ENCODE assay signal across 1 cellular context in the genomic region with DNA sequence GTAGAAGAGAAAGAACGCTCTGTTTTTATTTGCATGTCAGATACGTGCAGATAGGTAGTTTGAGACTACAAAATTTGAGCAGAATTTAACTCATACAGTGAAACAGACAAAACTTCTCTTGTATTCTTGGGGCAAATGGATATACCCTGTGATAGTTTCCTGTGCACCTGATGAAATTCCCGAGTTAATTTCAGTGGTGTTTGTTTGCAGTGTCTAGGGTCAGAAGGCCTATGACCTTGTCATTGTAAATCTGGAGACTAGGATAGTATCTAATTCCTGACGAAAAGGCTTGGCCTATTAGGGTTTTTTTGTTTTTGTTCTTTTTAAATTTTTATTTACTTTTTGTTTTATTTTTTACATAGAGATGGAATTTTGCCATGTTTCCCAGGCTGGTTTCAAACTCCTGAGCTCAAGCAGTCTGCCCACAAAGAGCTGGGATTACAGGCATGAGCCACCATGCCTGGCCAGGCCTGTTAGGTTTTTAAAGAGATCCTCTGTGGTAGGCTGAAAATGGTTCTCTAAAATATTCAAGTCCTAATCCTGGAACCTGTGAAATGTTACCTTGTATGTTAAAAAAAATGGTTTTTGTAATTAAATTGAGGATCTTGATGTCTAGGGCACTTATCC.
TF ChIP-seq lines count a peak whose summit lies in the region.

No MANE protein-coding gene starts in this region.

TF ChIP-seq in HepG2, 621 proteins besides CTCF, POLR2A, EP300 and RAD21 (continued from another document and continues in another):
- TF ChIP-seq RCOR2 (CRISPR knock-in tag; IDR thresholded peaks at IDR 0.05) = peak; percentile 49
- no peak for TF ChIP-seq TRIM24 (CRISPR knock-in tag; IDR thresholded peaks at IDR 0.05)
- no peak for TF ChIP-seq ZFP82 (CRISPR knock-in tag; IDR thresholded peaks at IDR 0.05; ENCODE audit: borderline replicate concordance)
- no peak for TF ChIP-seq ZNF775 (CRISPR knock-in tag; IDR thresholded peaks at IDR 0.05; ENCODE audit: borderline replicate concordance)
- TF ChIP-seq ZNF883 (CRISPR knock-in tag; IDR thresholded peaks at IDR 0.05; ENCODE audit: not compliant biosample characterization) = no peak
- TF ChIP-seq ZBTB42 (CRISPR knock-in tag; IDR thresholded peaks at IDR 0.05) = no peak
- no peak for TF ChIP-seq ZNF607 (CRISPR knock-in tag; IDR thresholded peaks at IDR 0.05; ENCODE audit: borderline replicate concordance)
- TF ChIP-seq MIXL1 (CRISPR knock-in tag; IDR thresholded peaks at IDR 0.05) = peak; percentile 62; the same call in 1 of the 2 replicates
- no peak for TF ChIP-seq ZBTB38 (CRISPR knock-in tag; IDR thresholded peaks at IDR 0.05)
- no peak for TF ChIP-seq RBM22 (optimal IDR thresholded peaks at IDR 0.05; ENCODE audit: low read length)
- TF ChIP-seq SOX13 (IDR thresholded peaks at IDR 0.05) = no peak
- peak in 1 of 2 experiments; percentile 68; a peak in 2 of 4 replicates for TF ChIP-seq SOX13 (CRISPR knock-in tag; conservative IDR thresholded peaks at IDR 0.05 in 1 of 2, IDR thresholded peaks at IDR 0.05 in 1 of 2)
- no peak for TF ChIP-seq MAF1 (CRISPR knock-in tag; IDR thresholded peaks at IDR 0.05; ENCODE audit: borderline replicate concordance)
- TF ChIP-seq CCDC6 (CRISPR knock-in tag; IDR thresholded peaks at IDR 0.05) = no peak
- TF ChIP-seq ZNF136 (CRISPR knock-in tag; IDR thresholded peaks at IDR 0.05; ENCODE audit: low read depth) = no peak
- TF ChIP-seq PCBP2 (optimal IDR thresholded peaks at IDR 0.05; ENCODE audit: low read depth, low read length, poor library complexity, severe bottlenecking) = no peak
- no peak for TF ChIP-seq MYC (CRISPR knock-in tag; IDR thresholded peaks at IDR 0.05; ENCODE audit: borderline replicate concordance)
- no peak for TF ChIP-seq POGZ (CRISPR knock-in tag; IDR thresholded peaks at IDR 0.05)
- TF ChIP-seq GABPB1 (CRISPR knock-in tag; IDR thresholded peaks at IDR 0.05) = no peak
- no peak for TF ChIP-seq FOXA1 (IDR thresholded peaks at IDR 0.05)
- peak; percentile 55; the same call in 1 of the 2 replicates for TF ChIP-seq FOXA1 (CRISPR knock-in tag; IDR thresholded peaks at IDR 0.05)
- TF ChIP-seq, protein P1, sequence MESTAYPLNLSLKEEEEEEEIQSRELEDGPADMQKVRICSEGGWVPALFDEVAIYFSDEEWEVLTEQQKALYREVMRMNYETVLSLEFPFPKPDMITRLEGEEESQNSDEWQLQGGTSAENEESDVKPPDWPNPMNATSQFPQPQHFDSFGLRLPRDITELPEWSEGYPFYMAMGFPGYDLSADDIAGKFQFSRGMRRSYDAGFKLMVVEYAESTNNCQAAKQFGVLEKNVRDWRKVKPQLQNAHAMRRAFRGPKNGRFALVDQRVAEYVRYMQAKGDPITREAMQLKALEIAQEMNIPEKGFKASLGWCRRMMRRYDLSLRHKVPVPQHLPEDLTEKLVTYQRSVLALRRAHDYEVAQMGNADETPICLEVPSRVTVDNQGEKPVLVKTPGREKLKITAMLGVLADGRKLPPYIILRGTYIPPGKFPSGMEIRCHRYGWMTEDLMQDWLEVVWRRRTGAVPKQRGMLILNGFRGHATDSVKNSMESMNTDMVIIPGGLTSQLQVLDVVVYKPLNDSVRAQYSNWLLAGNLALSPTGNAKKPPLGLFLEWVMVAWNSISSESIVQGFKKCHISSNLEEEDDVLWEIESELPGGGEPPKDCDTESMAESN (CRISPR knock-in tag; conservative IDR thresholded peaks at IDR 0.05) = no peak
- TF ChIP-seq PLRG1 (conservative IDR thresholded peaks at IDR 0.05) = no peak
- TF ChIP-seq TGIF2 (CRISPR knock-in tag; IDR thresholded peaks at IDR 0.05) = no peak; the same call in 1 of the 2 replicates
- TF ChIP-seq, protein P2, sequence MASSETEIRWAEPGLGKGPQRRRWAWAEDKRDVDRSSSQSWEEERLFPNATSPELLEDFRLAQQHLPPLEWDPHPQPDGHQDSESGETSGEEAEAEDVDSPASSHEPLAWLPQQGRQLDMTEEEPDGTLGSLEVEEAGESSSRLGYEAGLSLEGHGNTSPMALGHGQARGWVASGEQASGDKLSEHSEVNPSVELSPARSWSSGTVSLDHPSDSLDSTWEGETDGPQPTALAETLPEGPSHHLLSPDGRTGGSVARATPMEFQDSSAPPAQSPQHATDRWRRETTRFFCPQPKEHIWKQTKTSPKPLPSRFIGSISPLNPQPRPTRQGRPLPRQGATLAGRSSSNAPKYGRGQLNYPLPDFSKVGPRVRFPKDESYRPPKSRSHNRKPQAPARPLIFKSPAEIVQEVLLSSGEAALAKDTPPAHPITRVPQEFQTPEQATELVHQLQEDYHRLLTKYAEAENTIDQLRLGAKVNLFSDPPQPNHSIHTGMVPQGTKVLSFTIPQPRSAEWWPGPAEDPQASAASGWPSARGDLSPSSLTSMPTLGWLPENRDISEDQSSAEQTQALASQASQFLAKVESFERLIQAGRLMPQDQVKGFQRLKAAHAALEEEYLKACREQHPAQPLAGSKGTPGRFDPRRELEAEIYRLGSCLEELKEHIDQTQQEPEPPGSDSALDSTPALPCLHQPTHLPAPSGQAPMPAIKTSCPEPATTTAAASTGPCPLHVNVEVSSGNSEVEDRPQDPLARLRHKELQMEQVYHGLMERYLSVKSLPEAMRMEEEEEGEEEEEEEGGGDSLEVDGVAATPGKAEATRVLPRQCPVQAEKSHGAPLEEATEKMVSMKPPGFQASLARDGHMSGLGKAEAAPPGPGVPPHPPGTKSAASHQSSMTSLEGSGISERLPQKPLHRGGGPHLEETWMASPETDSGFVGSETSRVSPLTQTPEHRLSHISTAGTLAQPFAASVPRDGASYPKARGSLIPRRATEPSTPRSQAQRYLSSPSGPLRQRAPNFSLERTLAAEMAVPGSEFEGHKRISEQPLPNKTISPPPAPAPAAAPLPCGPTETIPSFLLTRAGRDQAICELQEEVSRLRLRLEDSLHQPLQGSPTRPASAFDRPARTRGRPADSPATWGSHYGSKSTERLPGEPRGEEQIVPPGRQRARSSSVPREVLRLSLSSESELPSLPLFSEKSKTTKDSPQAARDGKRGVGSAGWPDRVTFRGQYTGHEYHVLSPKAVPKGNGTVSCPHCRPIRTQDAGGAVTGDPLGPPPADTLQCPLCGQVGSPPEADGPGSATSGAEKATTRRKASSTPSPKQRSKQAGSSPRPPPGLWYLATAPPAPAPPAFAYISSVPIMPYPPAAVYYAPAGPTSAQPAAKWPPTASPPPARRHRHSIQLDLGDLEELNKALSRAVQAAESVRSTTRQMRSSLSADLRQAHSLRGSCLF (CRISPR knock-in tag; IDR thresholded peaks at IDR 0.05; ENCODE audit: borderline replicate concordance) = no peak
- TF ChIP-seq ZNF230 (CRISPR knock-in tag; IDR thresholded peaks at IDR 0.05) = no peak
- TF ChIP-seq HMG20A (CRISPR knock-in tag; IDR thresholded peaks at IDR 0.05; ENCODE audit: borderline replicate concordance) = peak; percentile 65; the same call in 1 of the 2 replicates
- no peak for TF ChIP-seq ZNF446 (CRISPR knock-in tag; IDR thresholded peaks at IDR 0.05)
- no peak for TF ChIP-seq ZNF780A (CRISPR knock-in tag; IDR thresholded peaks at IDR 0.05)
- TF ChIP-seq HOXA5 (CRISPR knock-in tag; IDR thresholded peaks at IDR 0.05) = no peak
- no peak for TF ChIP-seq ZKSCAN5 (CRISPR knock-in tag; IDR thresholded peaks at IDR 0.05)
- TF ChIP-seq RXRB (CRISPR knock-in tag; IDR thresholded peaks at IDR 0.05; ENCODE audit: borderline replicate concordance) = peak; percentile 52; the same call in 1 of the 2 replicates
- TF ChIP-seq, protein P3, sequence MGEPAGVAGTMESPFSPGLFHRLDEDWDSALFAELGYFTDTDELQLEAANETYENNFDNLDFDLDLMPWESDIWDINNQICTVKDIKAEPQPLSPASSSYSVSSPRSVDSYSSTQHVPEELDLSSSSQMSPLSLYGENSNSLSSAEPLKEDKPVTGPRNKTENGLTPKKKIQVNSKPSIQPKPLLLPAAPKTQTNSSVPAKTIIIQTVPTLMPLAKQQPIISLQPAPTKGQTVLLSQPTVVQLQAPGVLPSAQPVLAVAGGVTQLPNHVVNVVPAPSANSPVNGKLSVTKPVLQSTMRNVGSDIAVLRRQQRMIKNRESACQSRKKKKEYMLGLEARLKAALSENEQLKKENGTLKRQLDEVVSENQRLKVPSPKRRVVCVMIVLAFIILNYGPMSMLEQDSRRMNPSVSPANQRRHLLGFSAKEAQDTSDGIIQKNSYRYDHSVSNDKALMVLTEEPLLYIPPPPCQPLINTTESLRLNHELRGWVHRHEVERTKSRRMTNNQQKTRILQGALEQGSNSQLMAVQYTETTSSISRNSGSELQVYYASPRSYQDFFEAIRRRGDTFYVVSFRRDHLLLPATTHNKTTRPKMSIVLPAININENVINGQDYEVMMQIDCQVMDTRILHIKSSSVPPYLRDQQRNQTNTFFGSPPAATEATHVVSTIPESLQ (CRISPR knock-in tag; conservative IDR thresholded peaks at IDR 0.05) = no peak
- TF ChIP-seq FIP1L1 (IDR thresholded peaks at IDR 0.05; ENCODE audit: borderline replicate concordance, insufficient read depth, low read depth, low read length) = no peak
- no peak for TF ChIP-seq ZBTB7A (CRISPR knock-in tag; IDR thresholded peaks at IDR 0.05)
- TF ChIP-seq ARHGAP35 (CRISPR knock-in tag; IDR thresholded peaks at IDR 0.05; ENCODE audit: borderline replicate concordance) = no peak
- TF ChIP-seq ZC3H4 (CRISPR knock-in tag; IDR thresholded peaks at IDR 0.05; ENCODE audit: borderline replicate concordance) = no peak
- TF ChIP-seq RNF2 (conservative IDR thresholded peaks at IDR 0.05; ENCODE audit: low read depth) = no peak
- TF ChIP-seq RFXAP (CRISPR knock-in tag; IDR thresholded peaks at IDR 0.05; ENCODE audit: borderline replicate concordance) = no peak
- TF ChIP-seq, protein P4, sequence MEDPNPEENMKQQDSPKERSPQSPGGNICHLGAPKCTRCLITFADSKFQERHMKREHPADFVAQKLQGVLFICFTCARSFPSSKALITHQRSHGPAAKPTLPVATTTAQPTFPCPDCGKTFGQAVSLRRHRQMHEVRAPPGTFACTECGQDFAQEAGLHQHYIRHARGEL (CRISPR knock-in tag; IDR thresholded peaks at IDR 0.05) = no peak
- no peak for TF ChIP-seq ZNF557 (CRISPR knock-in tag; IDR thresholded peaks at IDR 0.05)
- no peak for TF ChIP-seq DNMT1 (CRISPR knock-in tag; IDR thresholded peaks at IDR 0.05)
- TF ChIP-seq IKZF1 (IDR thresholded peaks at IDR 0.05) = no peak
- no peak for TF ChIP-seq ZNF556 (CRISPR knock-in tag; IDR thresholded peaks at IDR 0.05; ENCODE audit: borderline replicate concordance)
- TF ChIP-seq, protein P5, sequence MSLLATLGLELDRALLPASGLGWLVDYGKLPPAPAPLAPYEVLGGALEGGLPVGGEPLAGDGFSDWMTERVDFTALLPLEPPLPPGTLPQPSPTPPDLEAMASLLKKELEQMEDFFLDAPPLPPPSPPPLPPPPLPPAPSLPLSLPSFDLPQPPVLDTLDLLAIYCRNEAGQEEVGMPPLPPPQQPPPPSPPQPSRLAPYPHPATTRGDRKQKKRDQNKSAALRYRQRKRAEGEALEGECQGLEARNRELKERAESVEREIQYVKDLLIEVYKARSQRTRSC (CRISPR knock-in tag; IDR thresholded peaks at IDR 0.05; ENCODE audit: low read depth) = no peak
- no peak for TF ChIP-seq ZNF335 (CRISPR knock-in tag; IDR thresholded peaks at IDR 0.05)
- no peak for TF ChIP-seq ZNF30 (CRISPR knock-in tag; IDR thresholded peaks at IDR 0.05)
- no peak for TF ChIP-seq SETDB1 (CRISPR knock-in tag; IDR thresholded peaks at IDR 0.05; ENCODE audit: borderline replicate concordance)
- no peak for TF ChIP-seq PHF8 (CRISPR knock-in tag; IDR thresholded peaks at IDR 0.05)
- no peak for TF ChIP-seq ZNF777 (CRISPR knock-in tag; IDR thresholded peaks at IDR 0.05)
- TF ChIP-seq, protein P6, sequence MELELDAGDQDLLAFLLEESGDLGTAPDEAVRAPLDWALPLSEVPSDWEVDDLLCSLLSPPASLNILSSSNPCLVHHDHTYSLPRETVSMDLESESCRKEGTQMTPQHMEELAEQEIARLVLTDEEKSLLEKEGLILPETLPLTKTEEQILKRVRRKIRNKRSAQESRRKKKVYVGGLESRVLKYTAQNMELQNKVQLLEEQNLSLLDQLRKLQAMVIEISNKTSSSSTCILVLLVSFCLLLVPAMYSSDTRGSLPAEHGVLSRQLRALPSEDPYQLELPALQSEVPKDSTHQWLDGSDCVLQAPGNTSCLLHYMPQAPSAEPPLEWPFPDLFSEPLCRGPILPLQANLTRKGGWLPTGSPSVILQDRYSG (CRISPR knock-in tag; IDR thresholded peaks at IDR 0.05) = no peak
- no peak for TF ChIP-seq ZNF766 (CRISPR knock-in tag; IDR thresholded peaks at IDR 0.05; ENCODE audit: borderline replicate concordance)
- TF ChIP-seq ZBTB7B (CRISPR knock-in tag; IDR thresholded peaks at IDR 0.05) = no peak
- TF ChIP-seq ZNF138 (CRISPR knock-in tag; IDR thresholded peaks at IDR 0.05; ENCODE audit: low read depth) = no peak
- no peak for TF ChIP-seq KMT2A (CRISPR knock-in tag; IDR thresholded peaks at IDR 0.05)
- TF ChIP-seq SIX4 (CRISPR knock-in tag; IDR thresholded peaks at IDR 0.05) = no peak
- TF ChIP-seq ZNF292 (CRISPR knock-in tag; IDR thresholded peaks at IDR 0.05; ENCODE audit: borderline replicate concordance, low read depth) = no peak
- TF ChIP-seq, protein P7, sequence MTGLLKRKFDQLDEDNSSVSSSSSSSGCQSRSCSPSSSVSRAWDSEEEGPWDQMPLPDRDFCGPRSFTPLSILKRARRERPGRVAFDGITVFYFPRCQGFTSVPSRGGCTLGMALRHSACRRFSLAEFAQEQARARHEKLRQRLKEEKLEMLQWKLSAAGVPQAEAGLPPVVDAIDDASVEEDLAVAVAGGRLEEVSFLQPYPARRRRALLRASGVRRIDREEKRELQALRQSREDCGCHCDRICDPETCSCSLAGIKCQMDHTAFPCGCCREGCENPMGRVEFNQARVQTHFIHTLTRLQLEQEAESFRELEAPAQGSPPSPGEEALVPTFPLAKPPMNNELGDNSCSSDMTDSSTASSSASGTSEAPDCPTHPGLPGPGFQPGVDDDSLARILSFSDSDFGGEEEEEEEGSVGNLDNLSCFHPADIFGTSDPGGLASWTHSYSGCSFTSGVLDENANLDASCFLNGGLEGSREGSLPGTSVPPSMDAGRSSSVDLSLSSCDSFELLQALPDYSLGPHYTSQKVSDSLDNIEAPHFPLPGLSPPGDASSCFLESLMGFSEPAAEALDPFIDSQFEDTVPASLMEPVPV (CRISPR knock-in tag; IDR thresholded peaks at IDR 0.05) = no peak
